16 cellular contexts compared by ENCODE assay signal in the genomic region with DNA sequence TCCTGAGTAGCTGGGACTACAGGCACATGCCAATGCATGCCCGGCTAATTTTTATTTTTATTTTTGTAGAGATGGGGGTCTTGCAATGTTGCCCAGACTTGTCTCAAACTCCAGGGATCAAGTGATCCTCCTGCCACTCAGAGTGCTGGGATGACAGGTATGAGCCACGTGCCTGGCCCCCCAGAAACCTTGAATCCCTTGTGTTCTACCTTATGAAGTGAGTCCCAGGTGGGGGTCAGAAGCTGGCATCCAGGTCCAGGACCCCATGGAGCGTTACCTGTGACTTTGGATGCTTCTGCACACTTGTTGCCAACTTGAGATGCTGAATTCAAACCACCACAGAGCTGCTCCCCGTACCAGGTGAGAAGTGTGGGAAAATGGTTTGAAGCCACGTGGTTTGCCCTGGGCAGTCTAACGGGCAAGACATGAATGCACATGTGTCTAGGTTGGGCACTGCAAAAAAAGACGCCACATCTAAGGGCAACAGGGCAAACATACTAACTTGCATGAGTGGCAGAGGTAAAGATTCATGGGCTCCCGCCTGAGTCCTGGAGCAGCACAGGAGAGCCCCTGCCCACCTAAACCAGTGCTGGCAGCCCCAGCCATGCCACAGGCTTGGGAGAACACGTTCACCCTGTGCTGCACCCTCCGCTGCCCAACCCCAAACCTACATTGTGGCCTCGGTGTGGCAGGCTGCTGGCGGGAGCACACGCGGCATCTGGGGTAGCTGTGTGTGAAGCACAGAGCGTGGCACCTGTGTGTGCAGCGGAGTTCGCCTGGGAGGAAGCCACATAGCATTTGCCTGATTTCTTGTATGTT.
DNase-seq lines count a peak whose midpoint lies in the region; ATAC-seq and TF ChIP-seq lines count a peak whose summit lies in the region.
"Had no signal": no experiment of that assay in that cellular context is flagged by ENCODE, and none has a peak within 500 bp of the region (broad histone marks: within the 10 kb centered on the region; RNA-seq: fewer than 3 reads in every experiment).

No MANE protein-coding gene starts in this region.

- H3K4me2 ChIP-seq in neuronal stem cell (ENCODE audit: insufficient read depth, low read length, poor library complexity, severe bottlenecking), result no peak overlapping the region

- H4K91ac ChIP-seq in neuronal stem cell (ENCODE audit: low read depth, low read length, poor library complexity), result no peak overlapping the region

- no peak overlapping the region for H2BK120ac ChIP-seq in neuronal stem cell (ENCODE audit: low read depth, low read length)

- H3K4ac ChIP-seq in neuronal stem cell (ENCODE audit: low read length), result no peak overlapping the region

- no CpG with 5 or more reads among the region's 17 CpGs for WGBS in neuronal stem cell (ENCODE audit: extremely low coverage in 2 of 2, insufficient read length in 2 of 2, insufficient replicate concordance in 1 of 2), 2 donors
- 77 to 82% methylated on average over 8 to 14 of the region's 17 CpGs for WGBS in esophagus squamous epithelium, 2 donors

- no peak overlapping the region for H2AFZ ChIP-seq in neuronal stem cell (ENCODE audit: low read length)
- H2AFZ ChIP-seq: GM23248 had no signal

- H3K27ac ChIP-seq in RWPE2 (ENCODE audit: poor library complexity, severe bottlenecking) (no peak overlapping the region), neuronal stem cell (replicated peaks; ENCODE audit: low read length) (no peak overlapping the region), esophagus squamous epithelium (no peak overlapping the region)
- H3K27ac ChIP-seq: GM23248 had no signal

- H3K23ac ChIP-seq in neuronal stem cell (ENCODE audit: low read depth, low read length, poor library complexity), result peak overlapping the region; percentile 40

- peak overlapping the region; percentile 46 for H3K18ac ChIP-seq in neuronal stem cell (ENCODE audit: low read length)

- H3K79me1 ChIP-seq in neuronal stem cell (ENCODE audit: low read depth, low read length), result no peaks in the 10 kb centered on the region

- ATAC-seq in RWPE2 (ENCODE audit: low read depth) (no peak), esophagus mucosa (peak; percentile 11)

- no peak overlapping the region for H4K8ac ChIP-seq in neuronal stem cell (ENCODE audit: low read depth, low read length)

- H2BK12ac ChIP-seq in neuronal stem cell (ENCODE audit: low read length), result no peak overlapping the region

- no peak overlapping the region for H2BK5ac ChIP-seq in neuronal stem cell (ENCODE audit: low read length)

- H3K9me3 ChIP-seq in RWPE2 (ENCODE audit: severe bottlenecking) (no peaks in the 10 kb centered on the region), neuronal stem cell (replicated peaks in 1 of 2; ENCODE audit: control insufficient read depth in 2 of 2, insufficient read depth in 1 of 2, low read depth in 1 of 2, low read length in 2 of 2) (no peaks in the 10 kb centered on the region), esophagus squamous epithelium (no peaks in the 10 kb centered on the region)

- peak; percentile 77 for DNase-seq in RWPE2 (ENCODE audit: low spot score)
- no peak for DNase-seq in neuronal stem cell (ENCODE audit: low spot score)
- DNase-seq in ureter (ENCODE audit: low spot score), result peak; percentile 31
- DNase-seq in NCI-H774 (lab: John Stamatoyannopoulos, UW), result no peak
- no peak for DNase-seq in esophagus squamous epithelium (lab: John Stamatoyannopoulos, UW)
- no peak for DNase-seq in HK-2 (ENCODE audit: unreplicated experiment)
- DNase-seq in NCI-H510A treated with DMSO at 0.1 percent for 48 hours (lab: John Stamatoyannopoulos, UW), result no peak
- DNase-seq: C1 segment of cervical spinal cord; CD4-positive, alpha-beta memory T cell; COR-L47; DMS153; DND-41; GM23248; H7; HCEC 1CT had no signal

- H3K4me1 ChIP-seq in RWPE2 (ENCODE audit: insufficient read depth, poor library complexity, severe bottlenecking) (peaks cover 21% of the 10 kb centered on the region), neuronal stem cell (ENCODE audit: control insufficient read depth in 2 of 2, insufficient read depth in 1 of 2, low read depth in 1 of 2, low read length in 2 of 2) (no peaks in the 10 kb centered on the region), esophagus squamous epithelium (peaks cover 16 to 38% (median 19%) of the 10 kb centered on the region in 3 donors)

- no peak overlapping the region for H3K4me3 ChIP-seq in RWPE2 (ENCODE audit: severe bottlenecking)
- H3K4me3 ChIP-seq in neuronal stem cell (ENCODE audit: low read length in 2 of 2), result no peak overlapping the region
- no peak overlapping the region for H3K4me3 ChIP-seq in esophagus squamous epithelium
- H3K4me3 ChIP-seq: GM23248 had no signal

- intact Hi-C loops in esophagus squamous epithelium (cut with DNase I), result loop anchor here (10.0 kb wide), 2 partner anchors 551 to 631 kb away; partner anchors contain the start of gene SRSF6

- H2BK15ac ChIP-seq in neuronal stem cell (ENCODE audit: low read length), result no peak overlapping the region

- H3K14ac ChIP-seq in neuronal stem cell (ENCODE audit: low read length), result no peak overlapping the region

- TF ChIP-seq CTCF in RWPE2 (IDR thresholded peaks at IDR 0.05; ENCODE audit: poor library complexity, severe bottlenecking) (no peak), esophagus squamous epithelium (IDR thresholded peaks at IDR 0.05) (no peak)

- peak overlapping the region; percentile 47 for H2AK5ac ChIP-seq in neuronal stem cell (ENCODE audit: low read depth, low read length)

- H3K9ac ChIP-seq in neuronal stem cell (ENCODE audit: low read depth, low read length, poor library complexity), result no peak overlapping the region
- H3K9ac ChIP-seq: GM23248 had no signal

- H3K36me3 ChIP-seq in RWPE2 (ENCODE audit: low read depth) (no peaks in the 10 kb centered on the region), neuronal stem cell (replicated peaks in 1 of 2; ENCODE audit: control insufficient read depth in 2 of 2, insufficient read depth in 2 of 2, low read length in 2 of 2) (no peaks in the 10 kb centered on the region), esophagus squamous epithelium (no peaks in the 10 kb centered on the region)

- H3K27me3 ChIP-seq in RWPE2 (ENCODE audit: insufficient read depth, poor library complexity, severe bottlenecking) (no peaks in the 10 kb centered on the region), neuronal stem cell (ENCODE audit: control insufficient read depth in 3 of 3, insufficient read depth in 3 of 3, low read depth in 1 of 3, low read length in 3 of 3) (peaks cover 0 to 9% (median 0%) of the 10 kb centered on the region in 3 experiments), esophagus squamous epithelium (no peaks in the 10 kb centered on the region)

- no peak for TF ChIP-seq POLR2A in esophagus squamous epithelium (IDR thresholded peaks at IDR 0.05)

Comparison
In these comparisons a context has a peak if more than half of its experiments do, and no peak if none do; other contexts are left out.
1. DNase-seq: peak in RWPE2 (single experiment) and ureter (single experiment); none in neuronal stem cell (single experiment), NCI-H774 (single experiment), esophagus squamous epithelium (single experiment), HK-2 (single experiment) and NCI-H510A treated with DMSO at 0.1 percent for 48 hours (single experiment).